In the genomic region with DNA sequence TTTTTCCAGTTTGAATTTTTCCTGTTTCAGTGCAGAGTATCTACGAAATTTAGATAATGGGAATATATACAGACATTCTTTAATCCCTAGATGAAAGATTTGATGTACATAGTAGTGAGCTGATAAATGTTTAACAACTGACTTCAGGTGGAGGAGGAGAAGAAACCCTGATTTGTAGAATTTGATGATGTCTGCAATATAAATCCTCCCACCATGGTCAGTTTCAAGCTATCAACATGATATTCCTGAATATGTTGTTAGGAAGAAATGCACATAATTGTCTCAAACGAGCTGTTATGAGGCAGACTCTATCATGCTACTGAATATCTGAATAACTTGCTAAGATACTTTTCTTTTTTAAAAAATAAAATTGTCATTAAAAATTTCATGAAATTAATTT, we compare ENCODE assay signal across 5 cellular contexts.
"Had no signal": no experiment of that assay in that cellular context is flagged by ENCODE, and none has a peak within 500 bp of the region (broad histone marks: within the 10 kb centered on the region; RNA-seq: fewer than 3 reads in every experiment).

No MANE protein-coding gene starts in this region.

- H3K4me2 ChIP-seq: KMS-11 had no signal

- H3K9ac ChIP-seq: KMS-11 had no signal

- H3K27ac ChIP-seq: HL-60, KMS-11 had no signal

- DNase-seq: KBM-7, KG1 had no signal

- FAIRE-seq: HTR-8/SVneo had no signal
